23 cellular contexts compared by ENCODE assay signal in the genomic region with DNA sequence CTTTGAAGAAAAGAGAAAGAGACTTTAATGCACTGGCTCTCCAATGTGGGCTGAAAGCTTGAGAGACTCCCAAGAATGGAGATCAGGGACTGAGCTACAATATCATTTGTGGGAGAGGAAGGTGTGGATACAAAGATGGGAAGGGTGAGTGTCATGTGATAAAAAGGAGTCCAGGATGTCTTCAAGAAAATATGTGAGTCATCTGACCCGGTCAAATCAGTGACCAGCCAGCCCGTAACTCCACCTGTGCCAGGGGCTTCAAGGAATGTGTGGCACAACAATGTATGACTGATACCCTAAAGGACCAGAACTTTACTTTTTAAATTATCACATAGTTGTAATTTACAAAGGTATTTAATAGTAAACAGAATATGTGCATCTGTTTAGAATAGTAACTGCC.
A peak's percentile ranks its signal among the peaks of the same experiment; 100 is the strongest.
DNase-seq lines count a peak whose midpoint lies in the region; ATAC-seq, FAIRE-seq and TF ChIP-seq lines count a peak whose summit lies in the region.
"Had no signal": no experiment of that assay in that cellular context is flagged by ENCODE, and none has a peak within 500 bp of the region (broad histone marks: within the 10 kb centered on the region; RNA-seq: fewer than 3 reads in every experiment).

No MANE protein-coding gene starts in this region.

- H3K4me3 Mint-ChIP-seq in T-helper 17 cell = no peak overlapping the region
- H3K4me3 Mint-ChIP-seq in activated T-helper 2 cell treated with anti-CD3 and anti-CD28 coated beads, Interferon-gamma antibody, Interleukin-2, Interleukin-4, amounts not matched to agents 10 μg/mL and 5 μg/mL and 100 μg/mL, durations not matched to agents 14 hours and 24 hours and 36 hours (ENCODE audit: low read depth) = no peak overlapping the region
- H3K4me3 Mint-ChIP-seq: B cell; CD8-positive, alpha-beta memory T cell; H9 had no signal

- H3K9me3 ChIP-seq in T-helper 17 cell (ENCODE audit: control insufficient read depth, low read length, poor library complexity, severe bottlenecking) = no peaks in the 10 kb centered on the region
- H3K9me3 ChIP-seq: MG63, SK-N-SH had no signal

- H3K27me3 Mint-ChIP-seq in T-helper 17 cell = no peaks in the 10 kb centered on the region
- H3K27me3 Mint-ChIP-seq in activated T-helper 2 cell treated with anti-CD3 and anti-CD28 coated beads, Interferon-gamma antibody, Interleukin-2, Interleukin-4, amounts not matched to agents 10 μg/mL and 5 μg/mL and 100 μg/mL, durations not matched to agents 14 hours and 24 hours and 36 hours (ENCODE audit: low read depth) = no peaks in the 10 kb centered on the region
- H3K27me3 Mint-ChIP-seq: B cell had no signal

- H3K27ac Mint-ChIP-seq in T-helper 17 cell = peak overlapping the region; percentile 37
- no peak overlapping the region for H3K27ac Mint-ChIP-seq in activated T-helper 2 cell treated with anti-CD3 and anti-CD28 coated beads, Interferon-gamma antibody, Interleukin-2, Interleukin-4, amounts not matched to agents 10 μg/mL and 5 μg/mL and 100 μg/mL, durations not matched to agents 14 hours and 24 hours and 36 hours
- H3K27ac Mint-ChIP-seq: B cell had no signal

- peaks cover 29% of the 10 kb centered on the region for H3K36me3 Mint-ChIP-seq in T-helper 17 cell (ENCODE audit: low read depth)
- H3K36me3 Mint-ChIP-seq in activated T-helper 2 cell treated with anti-CD3 and anti-CD28 coated beads, Interferon-gamma antibody, Interleukin-2, Interleukin-4, amounts not matched to agents 10 μg/mL and 5 μg/mL and 100 μg/mL, durations not matched to agents 14 hours and 24 hours and 36 hours (ENCODE audit: low read depth) = peaks cover 77% of the 10 kb centered on the region

- DNase-seq in H54 (ENCODE audit: insufficient read length, low spot score) = no peak
- DNase-seq in T-helper 17 cell = no peak
- DNase-seq in kidney tubule cell (ENCODE audit: low spot score) = peak; percentile 61
- DNase-seq in renal cortical epithelial cell (ENCODE audit: low read depth) = peak; percentile 23
- no peak for DNase-seq in activated T-cell treated with anti-CD3 and anti-CD28 coated beads, Interleukin-2, amount 50 U/mL, for 48 hours
- DNase-seq in activated T-helper 2 cell treated with anti-CD3 and anti-CD28 coated beads, Interferon-gamma antibody, Interleukin-2, Interleukin-4, amounts not matched to agents 10 μg/mL and 5 μg/mL and 100 μg/mL, durations not matched to agents 14 hours and 24 hours and 36 hours (ENCODE audit: low spot score) = no peak
- DNase-seq: CD8-positive, alpha-beta memory T cell; DMS 273 treated with DMSO at 0.1 percent for 48 hours; DMS79; EL; GF-D8; H9; KBM-7; MG63; NCI-H1105 treated with DMSO at 0.1 percent for 48 hours; NCI-H1930; NCI-H2107; NCI-H524; PC-3; SK-N-SH had no signal

- FAIRE-seq in H54 (lab: Jason Lieb, UNC) = peak; percentile 87
- FAIRE-seq: GM12892 had no signal

- TF ChIP-seq POLR2A in H54 (IDR thresholded peaks at IDR 0.05; ENCODE audit: low read depth, low read length) = no peak

- H3K4me1 Mint-ChIP-seq in T-helper 17 cell = peaks cover 11% of the 10 kb centered on the region
- H3K4me1 Mint-ChIP-seq in activated T-helper 2 cell treated with anti-CD3 and anti-CD28 coated beads, Interferon-gamma antibody, Interleukin-2, Interleukin-4, amounts not matched to agents 10 μg/mL and 5 μg/mL and 100 μg/mL, durations not matched to agents 14 hours and 24 hours and 36 hours (ENCODE audit: low read depth) = peaks cover 8% of the 10 kb centered on the region

- intact Hi-C loops in activated T-helper 2 cell treated with anti-CD3 and anti-CD28 coated beads, Interferon-gamma antibody, Interleukin-2, Interleukin-4, amounts not matched to agents 10 μg/mL and 5 μg/mL and 100 μg/mL, durations not matched to agents 14 hours and 24 hours and 36 hours (cut with micrococcal nuclease) = no loop called here

- H3K9me3 Mint-ChIP-seq in activated T-helper 2 cell treated with anti-CD3 and anti-CD28 coated beads, Interferon-gamma antibody, Interleukin-2, Interleukin-4, amounts not matched to agents 10 μg/mL and 5 μg/mL and 100 μg/mL, durations not matched to agents 14 hours and 24 hours and 36 hours = no peaks in the 10 kb centered on the region
- H3K9me3 Mint-ChIP-seq: CD8-positive, alpha-beta memory T cell; H9 had no signal

- no peak for ATAC-seq in T-helper 17 cell
- no peak for ATAC-seq in HG03280 (IDR thresholded peaks at IDR 0.05; ENCODE audit: unreplicated experiment)
- ATAC-seq: PC-3 had no signal

Comparison
In these comparisons a context has a peak if more than half of its experiments do, and no peak if none do; other contexts are left out.
1. DNase-seq: peak in kidney tubule cell (single experiment) and renal cortical epithelial cell (single experiment); none in H54 (single experiment), T-helper 17 cell (0 of 3), activated T-cell treated with anti-CD3 and anti-CD28 coated beads, Interleukin-2, amount 50 U/mL, for 48 hours (0 of 2) and activated T-helper 2 cell treated with anti-CD3 and anti-CD28 coated beads, Interferon-gamma antibody, Interleukin-2, Interleukin-4, amounts not matched to agents 10 μg/mL and 5 μg/mL and 100 μg/mL, durations not matched to agents 14 hours and 24 hours and 36 hours (single experiment).